Comparison of ENCODE assay signal across 8 cellular contexts in genomic region chr19:17605761-17606745, GRCh38.
DNase-seq lines count a peak whose midpoint lies in the region; ATAC-seq and TF ChIP-seq lines count a peak whose summit lies in the region.

No MANE protein-coding gene starts in this region.

- H3K9ac ChIP-seq in iPS-18a (ENCODE audit: low read length), result peak overlapping the region; percentile 71

- ATAC-seq in GM21825 (IDR thresholded peaks at IDR 0.05; ENCODE audit: unreplicated experiment) (peak; percentile 55), GM18870 (IDR thresholded peaks at IDR 0.05; ENCODE audit: unreplicated experiment) (no peak)

- peak overlapping the region; percentile 76 for H3K4me3 ChIP-seq in DOHH2 (ENCODE audit: low read length)
- H3K4me3 ChIP-seq in astrocyte of the spinal cord (ENCODE audit: low read depth, low read length), result peak overlapping the region; percentile 24
- H3K4me3 ChIP-seq in iPS-18a (ENCODE audit: low read length), result peak overlapping the region; percentile 60
- peak overlapping the region; percentile 6 to 35 (median 24) for H3K4me3 ChIP-seq in skin epidermis

- no peaks in the 10 kb centered on the region for H4K20me1 ChIP-seq in DOHH2 (ENCODE audit: control insufficient read depth, insufficient read depth, low read depth, low read length)

- no peaks in the 10 kb centered on the region for H3K9me3 ChIP-seq in DOHH2 (ENCODE audit: control insufficient read depth, insufficient read depth, low read length)
- no peaks in the 10 kb centered on the region for H3K9me3 ChIP-seq in iPS-18a (ENCODE audit: control insufficient read depth, low read depth, low read length)

- H3K27me3 ChIP-seq in DOHH2 (ENCODE audit: control insufficient read depth, low read length) (peaks cover 10% of the 10 kb centered on the region), iPS-18a (ENCODE audit: control insufficient read depth, insufficient read depth, low read length) (no peaks in the 10 kb centered on the region)

- in situ Hi-C loops in astrocyte of the spinal cord (cut with HindIII; ENCODE audit: low sequenced_read_pairs), result no loop called here

- no peaks in the 10 kb centered on the region for H3K9me2 ChIP-seq in DOHH2 (replicated peaks; ENCODE audit: control insufficient read depth, low read length)

- H3K4me2 ChIP-seq in DOHH2 (ENCODE audit: low read length), result peak overlapping the region; percentile 72

- H3K4me1 ChIP-seq in DOHH2 (ENCODE audit: control insufficient read depth, low read length) (peaks cover 38% of the 10 kb centered on the region), iPS-18a (ENCODE audit: control insufficient read depth, low read depth, low read length) (peaks cover 12% of the 10 kb centered on the region)

- no peaks in the 10 kb centered on the region for H3K36me3 ChIP-seq in DOHH2 (ENCODE audit: control insufficient read depth, low read length)
- no peaks in the 10 kb centered on the region for H3K36me3 ChIP-seq in iPS-18a (ENCODE audit: control insufficient read depth, low read depth, low read length)

- no peaks in the 10 kb centered on the region for H3K79me2 ChIP-seq in DOHH2 (ENCODE audit: control insufficient read depth, low read length)

- H3K27ac ChIP-seq in DOHH2 (ENCODE audit: low read depth, low read length), result peak overlapping the region; percentile 67
- peak overlapping the region; percentile 71 for H3K27ac ChIP-seq in iPS-18a (ENCODE audit: low read length)
- H3K27ac ChIP-seq in skin epidermis, result peak overlapping the region in 10 of 21 experiments; percentile 1 to 63 (median 38)

- TF ChIP-seq CTCF in DOHH2 (IDR thresholded peaks at IDR 0.05; ENCODE audit: low read depth, low read length, poor library complexity, severe bottlenecking), result peak; percentile 64
- TF ChIP-seq CTCF in astrocyte of the spinal cord (IDR thresholded peaks at IDR 0.05; ENCODE audit: low read depth, low read length), result peak; percentile 48

- H3F3A ChIP-seq in DOHH2 (ENCODE audit: control insufficient read depth, insufficient read depth), result peaks cover 15% of the 10 kb centered on the region

- DNase-seq in LoVo (ENCODE audit: low spot score) (peak; percentile 91), T1000 (lab: John Stamatoyannopoulos, UW) (peak; percentile 83), astrocyte of the spinal cord (ENCODE audit: low read depth, low spot score) (peak; percentile 70)

Comparison
In these comparisons a context has a peak if more than half of its experiments do, and no peak if none do; other contexts are left out.
1. H3K4me3 ChIP-seq: peak in every context shown above with its lines; median percentile 76 in DOHH2; 60 in iPS-18a; 24 in astrocyte of the spinal cord; 24 in skin epidermis.